1 cellular context compared by ENCODE assay signal in the genomic region with DNA sequence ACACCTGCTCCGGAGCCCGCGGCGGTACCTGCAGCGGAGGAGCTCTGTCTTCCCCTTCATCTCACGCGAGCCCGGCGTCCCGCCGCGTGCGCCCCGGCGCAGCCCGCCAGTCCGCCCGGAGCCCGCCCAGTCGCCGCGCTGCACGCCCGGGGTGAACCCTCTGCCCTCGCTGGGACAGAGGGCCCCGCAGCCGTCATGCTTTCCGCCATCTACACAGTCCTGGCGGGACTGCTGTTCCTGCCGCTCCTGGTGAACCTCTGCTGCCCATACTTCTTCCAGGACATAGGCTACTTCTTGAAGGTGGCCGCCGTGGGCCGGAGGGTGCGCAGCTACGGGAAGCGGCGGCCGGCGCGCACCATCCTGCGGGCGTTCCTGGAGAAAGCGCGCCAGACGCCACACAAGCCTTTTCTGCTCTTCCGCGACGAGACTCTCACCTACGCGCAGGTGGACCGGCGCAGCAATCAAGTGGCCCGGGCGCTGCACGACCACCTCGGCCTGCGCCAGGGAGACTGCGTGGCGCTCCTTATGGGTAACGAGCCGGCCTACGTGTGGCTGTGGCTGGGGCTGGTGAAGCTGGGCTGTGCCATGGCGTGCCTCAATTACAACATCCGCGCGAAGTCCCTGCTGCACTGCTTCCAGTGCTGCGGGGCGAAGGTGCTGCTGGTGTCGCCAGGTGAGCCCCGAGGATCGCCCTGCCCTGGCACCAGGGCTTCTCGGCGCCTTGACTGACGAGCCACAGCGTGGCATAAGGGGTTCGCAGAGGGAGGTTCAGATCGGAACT.
A peak's percentile ranks its signal among the peaks of the same experiment; 100 is the strongest.
TF ChIP-seq lines count a peak whose summit lies in the region.

No MANE protein-coding gene starts in this region.

TF ChIP-seq in HepG2, 621 proteins besides CTCF, POLR2A, EP300 and RAD21 (continued from another document and continues in another):
- TF ChIP-seq, protein P1, sequence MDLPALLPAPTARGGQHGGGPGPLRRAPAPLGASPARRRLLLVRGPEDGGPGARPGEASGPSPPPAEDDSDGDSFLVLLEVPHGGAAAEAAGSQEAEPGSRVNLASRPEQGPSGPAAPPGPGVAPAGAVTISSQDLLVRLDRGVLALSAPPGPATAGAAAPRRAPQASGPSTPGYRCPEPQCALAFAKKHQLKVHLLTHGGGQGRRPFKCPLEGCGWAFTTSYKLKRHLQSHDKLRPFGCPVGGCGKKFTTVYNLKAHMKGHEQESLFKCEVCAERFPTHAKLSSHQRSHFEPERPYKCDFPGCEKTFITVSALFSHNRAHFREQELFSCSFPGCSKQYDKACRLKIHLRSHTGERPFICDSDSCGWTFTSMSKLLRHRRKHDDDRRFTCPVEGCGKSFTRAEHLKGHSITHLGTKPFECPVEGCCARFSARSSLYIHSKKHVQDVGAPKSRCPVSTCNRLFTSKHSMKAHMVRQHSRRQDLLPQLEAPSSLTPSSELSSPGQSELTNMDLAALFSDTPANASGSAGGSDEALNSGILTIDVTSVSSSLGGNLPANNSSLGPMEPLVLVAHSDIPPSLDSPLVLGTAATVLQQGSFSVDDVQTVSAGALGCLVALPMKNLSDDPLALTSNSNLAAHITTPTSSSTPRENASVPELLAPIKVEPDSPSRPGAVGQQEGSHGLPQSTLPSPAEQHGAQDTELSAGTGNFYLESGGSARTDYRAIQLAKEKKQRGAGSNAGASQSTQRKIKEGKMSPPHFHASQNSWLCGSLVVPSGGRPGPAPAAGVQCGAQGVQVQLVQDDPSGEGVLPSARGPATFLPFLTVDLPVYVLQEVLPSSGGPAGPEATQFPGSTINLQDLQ (CRISPR knock-in tag; IDR thresholded peaks at IDR 0.05): no peak
- TF ChIP-seq SMYD3 (CRISPR knock-in tag; IDR thresholded peaks at IDR 0.05) (no peak), ZNF282 (IDR thresholded peaks at IDR 0.05; ENCODE audit: partially characterized antibody) (no peak), ZNF354B (CRISPR knock-in tag; IDR thresholded peaks at IDR 0.05) (no peak), CHD2 (IDR thresholded peaks at IDR 0.05; ENCODE audit: low read depth, low read length) (no peak), ZFX (CRISPR knock-in tag; IDR thresholded peaks at IDR 0.05; ENCODE audit: low read depth) (peak; percentile 53; the same call in 1 of the 2 replicates), ZBTB34 (CRISPR knock-in tag; IDR thresholded peaks at IDR 0.05) (0 out of 2 replicates have a peak, but pooled peaks have one; percentile 7), ZNF207 (IDR thresholded peaks at IDR 0.05; ENCODE audit: borderline replicate concordance) (no peak), ZNF614 (CRISPR knock-in tag; IDR thresholded peaks at IDR 0.05; ENCODE audit: borderline replicate concordance) (no peak), ZNF510 (CRISPR knock-in tag; IDR thresholded peaks at IDR 0.05; ENCODE audit: low read depth) (no peak), TCF7 (IDR thresholded peaks at IDR 0.05; ENCODE audit: low read depth) (no peak), HOXA9 (CRISPR knock-in tag; IDR thresholded peaks at IDR 0.05; ENCODE audit: borderline replicate concordance) (no peak), ZNF333 (CRISPR knock-in tag; IDR thresholded peaks at IDR 0.05; ENCODE audit: borderline replicate concordance) (no peak), ZNF768 (CRISPR knock-in tag; IDR thresholded peaks at IDR 0.05) (peak; percentile 51; the same call in 1 of the 2 replicates), ZKSCAN1 (IDR thresholded peaks at IDR 0.05; ENCODE audit: low read length) (no peak), GABPB1 (CRISPR knock-in tag; IDR thresholded peaks at IDR 0.05) (peak; percentile 59; the same call in 1 of the 2 replicates), ZNF589 (CRISPR knock-in tag; conservative IDR thresholded peaks at IDR 0.05) (no peak), HMGA1 (CRISPR knock-in tag; conservative IDR thresholded peaks at IDR 0.05) (no peak), ZBTB1 (CRISPR knock-in tag; IDR thresholded peaks at IDR 0.05; ENCODE audit: borderline replicate concordance) (no peak), GPN1 (CRISPR knock-in tag; IDR thresholded peaks at IDR 0.05; ENCODE audit: borderline replicate concordance) (no peak), GZF1 (CRISPR knock-in tag; IDR thresholded peaks at IDR 0.05) (no peak), BHLHE40 (IDR thresholded peaks at IDR 0.05; ENCODE audit: low read length) (no peak), BCL6 (CRISPR knock-in tag; IDR thresholded peaks at IDR 0.05) (no peak), ZNF616 (CRISPR knock-in tag; IDR thresholded peaks at IDR 0.05; ENCODE audit: low read depth) (no peak), HDAC6 (IDR thresholded peaks at IDR 0.05; ENCODE audit: low read depth, low read length) (no peak), ZNF30 (CRISPR knock-in tag; IDR thresholded peaks at IDR 0.05) (no peak)
- TF ChIP-seq, protein P2, sequence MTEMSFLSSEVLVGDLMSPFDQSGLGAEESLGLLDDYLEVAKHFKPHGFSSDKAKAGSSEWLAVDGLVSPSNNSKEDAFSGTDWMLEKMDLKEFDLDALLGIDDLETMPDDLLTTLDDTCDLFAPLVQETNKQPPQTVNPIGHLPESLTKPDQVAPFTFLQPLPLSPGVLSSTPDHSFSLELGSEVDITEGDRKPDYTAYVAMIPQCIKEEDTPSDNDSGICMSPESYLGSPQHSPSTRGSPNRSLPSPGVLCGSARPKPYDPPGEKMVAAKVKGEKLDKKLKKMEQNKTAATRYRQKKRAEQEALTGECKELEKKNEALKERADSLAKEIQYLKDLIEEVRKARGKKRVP (CRISPR knock-in tag; IDR thresholded peaks at IDR 0.05): no peak
- TF ChIP-seq, protein P3, sequence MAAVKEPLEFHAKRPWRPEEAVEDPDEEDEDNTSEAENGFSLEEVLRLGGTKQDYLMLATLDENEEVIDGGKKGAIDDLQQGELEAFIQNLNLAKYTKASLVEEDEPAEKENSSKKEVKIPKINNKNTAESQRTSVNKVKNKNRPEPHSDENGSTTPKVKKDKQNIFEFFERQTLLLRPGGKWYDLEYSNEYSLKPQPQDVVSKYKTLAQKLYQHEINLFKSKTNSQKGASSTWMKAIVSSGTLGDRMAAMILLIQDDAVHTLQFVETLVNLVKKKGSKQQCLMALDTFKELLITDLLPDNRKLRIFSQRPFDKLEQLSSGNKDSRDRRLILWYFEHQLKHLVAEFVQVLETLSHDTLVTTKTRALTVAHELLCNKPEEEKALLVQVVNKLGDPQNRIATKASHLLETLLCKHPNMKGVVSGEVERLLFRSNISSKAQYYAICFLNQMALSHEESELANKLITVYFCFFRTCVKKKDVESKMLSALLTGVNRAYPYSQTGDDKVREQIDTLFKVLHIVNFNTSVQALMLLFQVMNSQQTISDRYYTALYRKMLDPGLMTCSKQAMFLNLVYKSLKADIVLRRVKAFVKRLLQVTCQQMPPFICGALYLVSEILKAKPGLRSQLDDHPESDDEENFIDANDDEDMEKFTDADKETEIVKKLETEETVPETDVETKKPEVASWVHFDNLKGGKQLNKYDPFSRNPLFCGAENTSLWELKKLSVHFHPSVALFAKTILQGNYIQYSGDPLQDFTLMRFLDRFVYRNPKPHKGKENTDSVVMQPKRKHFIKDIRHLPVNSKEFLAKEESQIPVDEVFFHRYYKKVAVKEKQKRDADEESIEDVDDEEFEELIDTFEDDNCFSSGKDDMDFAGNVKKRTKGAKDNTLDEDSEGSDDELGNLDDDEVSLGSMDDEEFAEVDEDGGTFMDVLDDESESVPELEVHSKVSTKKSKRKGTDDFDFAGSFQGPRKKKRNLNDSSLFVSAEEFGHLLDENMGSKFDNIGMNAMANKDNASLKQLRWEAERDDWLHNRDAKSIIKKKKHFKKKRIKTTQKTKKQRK (IDR thresholded peaks at IDR 0.05; ENCODE audit: low read length): no peak
- TF ChIP-seq, protein P4, sequence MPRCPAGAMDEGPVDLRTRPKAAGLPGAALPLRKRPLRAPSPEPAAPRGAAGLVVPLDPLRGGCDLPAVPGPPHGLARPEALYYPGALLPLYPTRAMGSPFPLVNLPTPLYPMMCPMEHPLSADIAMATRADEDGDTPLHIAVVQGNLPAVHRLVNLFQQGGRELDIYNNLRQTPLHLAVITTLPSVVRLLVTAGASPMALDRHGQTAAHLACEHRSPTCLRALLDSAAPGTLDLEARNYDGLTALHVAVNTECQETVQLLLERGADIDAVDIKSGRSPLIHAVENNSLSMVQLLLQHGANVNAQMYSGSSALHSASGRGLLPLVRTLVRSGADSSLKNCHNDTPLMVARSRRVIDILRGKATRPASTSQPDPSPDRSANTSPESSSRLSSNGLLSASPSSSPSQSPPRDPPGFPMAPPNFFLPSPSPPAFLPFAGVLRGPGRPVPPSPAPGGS (CRISPR knock-in tag; IDR thresholded peaks at IDR 0.05): peak; percentile 91; the same call in 1 of the 2 replicates
- TF ChIP-seq, protein P5, sequence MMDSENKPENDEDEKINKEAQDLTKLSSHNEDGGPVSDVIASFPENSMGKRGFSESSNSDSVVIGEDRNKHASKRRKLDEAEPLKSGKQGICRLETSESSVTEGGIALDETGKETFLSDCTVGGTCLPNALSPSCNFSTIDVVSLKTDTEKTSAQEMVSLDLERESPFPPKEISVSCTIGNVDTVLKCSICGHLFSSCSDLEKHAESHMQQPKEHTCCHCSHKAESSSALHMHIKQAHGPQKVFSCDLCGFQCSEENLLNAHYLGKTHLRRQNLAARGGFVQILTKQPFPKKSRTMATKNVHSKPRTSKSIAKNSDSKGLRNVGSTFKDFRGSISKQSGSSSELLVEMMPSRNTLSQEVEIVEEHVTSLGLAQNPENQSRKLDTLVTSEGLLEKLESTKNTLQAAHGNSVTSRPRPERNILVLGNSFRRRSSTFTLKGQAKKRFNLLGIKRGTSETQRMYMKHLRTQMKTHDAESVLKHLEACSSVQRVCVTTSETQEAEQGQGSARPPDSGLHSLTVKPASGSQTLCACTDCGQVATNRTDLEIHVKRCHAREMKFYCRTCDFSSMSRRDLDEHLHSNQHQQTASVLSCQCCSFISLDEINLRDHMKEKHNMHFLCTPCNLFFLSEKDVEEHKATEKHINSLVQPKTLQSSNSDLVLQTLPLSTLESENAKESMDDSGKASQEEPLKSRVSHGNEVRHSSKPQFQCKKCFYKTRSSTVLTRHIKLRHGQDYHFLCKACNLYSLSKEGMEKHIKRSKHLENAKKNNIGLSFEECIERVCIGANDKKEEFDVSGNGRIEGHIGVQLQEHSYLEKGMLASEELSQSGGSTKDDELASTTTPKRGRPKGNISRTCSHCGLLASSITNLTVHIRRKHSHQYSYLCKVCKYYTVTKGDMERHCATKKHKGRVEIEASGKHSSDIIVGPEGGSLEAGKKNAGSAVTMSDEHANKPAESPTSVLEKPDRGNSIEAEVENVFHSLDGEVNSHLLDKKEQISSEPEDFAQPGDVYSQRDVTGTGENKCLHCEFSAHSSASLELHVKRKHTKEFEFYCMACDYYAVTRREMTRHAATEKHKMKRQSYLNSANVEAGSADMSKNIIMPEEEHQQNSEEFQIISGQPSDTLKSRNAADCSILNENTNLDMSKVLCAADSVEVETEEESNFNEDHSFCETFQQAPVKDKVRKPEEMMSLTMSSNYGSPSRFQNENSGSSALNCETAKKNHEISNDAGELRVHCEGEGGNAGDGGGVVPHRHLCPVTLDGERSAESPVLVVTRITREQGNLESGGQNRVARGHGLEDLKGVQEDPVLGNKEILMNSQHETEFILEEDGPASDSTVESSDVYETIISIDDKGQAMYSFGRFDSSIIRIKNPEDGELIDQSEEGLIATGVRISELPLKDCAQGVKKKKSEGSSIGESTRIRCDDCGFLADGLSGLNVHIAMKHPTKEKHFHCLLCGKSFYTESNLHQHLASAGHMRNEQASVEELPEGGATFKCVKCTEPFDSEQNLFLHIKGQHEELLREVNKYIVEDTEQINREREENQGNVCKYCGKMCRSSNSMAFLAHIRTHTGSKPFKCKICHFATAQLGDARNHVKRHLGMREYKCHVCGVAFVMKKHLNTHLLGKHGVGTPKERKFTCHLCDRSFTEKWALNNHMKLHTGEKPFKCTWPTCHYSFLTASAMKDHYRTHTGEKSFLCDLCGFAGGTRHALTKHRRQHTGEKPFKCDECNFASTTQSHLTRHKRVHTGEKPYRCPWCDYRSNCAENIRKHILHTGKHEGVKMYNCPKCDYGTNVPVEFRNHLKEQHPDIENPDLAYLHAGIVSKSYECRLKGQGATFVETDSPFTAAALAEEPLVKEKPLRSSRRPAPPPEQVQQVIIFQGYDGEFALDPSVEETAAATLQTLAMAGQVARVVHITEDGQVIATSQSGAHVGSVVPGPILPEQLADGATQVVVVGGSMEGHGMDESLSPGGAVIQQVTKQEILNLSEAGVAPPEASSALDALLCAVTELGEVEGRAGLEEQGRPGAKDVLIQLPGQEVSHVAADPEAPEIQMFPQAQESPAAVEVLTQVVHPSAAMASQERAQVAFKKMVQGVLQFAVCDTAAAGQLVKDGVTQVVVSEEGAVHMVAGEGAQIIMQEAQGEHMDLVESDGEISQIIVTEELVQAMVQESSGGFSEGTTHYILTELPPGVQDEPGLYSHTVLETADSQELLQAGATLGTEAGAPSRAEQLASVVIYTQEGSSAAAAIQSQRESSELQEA (CRISPR knock-in tag; IDR thresholded peaks at IDR 0.05; ENCODE audit: not compliant biosample characterization): no peak
- TF ChIP-seq, protein P6, sequence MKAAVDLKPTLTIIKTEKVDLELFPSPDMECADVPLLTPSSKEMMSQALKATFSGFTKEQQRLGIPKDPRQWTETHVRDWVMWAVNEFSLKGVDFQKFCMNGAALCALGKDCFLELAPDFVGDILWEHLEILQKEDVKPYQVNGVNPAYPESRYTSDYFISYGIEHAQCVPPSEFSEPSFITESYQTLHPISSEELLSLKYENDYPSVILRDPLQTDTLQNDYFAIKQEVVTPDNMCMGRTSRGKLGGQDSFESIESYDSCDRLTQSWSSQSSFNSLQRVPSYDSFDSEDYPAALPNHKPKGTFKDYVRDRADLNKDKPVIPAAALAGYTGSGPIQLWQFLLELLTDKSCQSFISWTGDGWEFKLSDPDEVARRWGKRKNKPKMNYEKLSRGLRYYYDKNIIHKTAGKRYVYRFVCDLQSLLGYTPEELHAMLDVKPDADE (CRISPR knock-in tag; IDR thresholded peaks at IDR 0.05): no peak
- TF ChIP-seq, protein P7, sequence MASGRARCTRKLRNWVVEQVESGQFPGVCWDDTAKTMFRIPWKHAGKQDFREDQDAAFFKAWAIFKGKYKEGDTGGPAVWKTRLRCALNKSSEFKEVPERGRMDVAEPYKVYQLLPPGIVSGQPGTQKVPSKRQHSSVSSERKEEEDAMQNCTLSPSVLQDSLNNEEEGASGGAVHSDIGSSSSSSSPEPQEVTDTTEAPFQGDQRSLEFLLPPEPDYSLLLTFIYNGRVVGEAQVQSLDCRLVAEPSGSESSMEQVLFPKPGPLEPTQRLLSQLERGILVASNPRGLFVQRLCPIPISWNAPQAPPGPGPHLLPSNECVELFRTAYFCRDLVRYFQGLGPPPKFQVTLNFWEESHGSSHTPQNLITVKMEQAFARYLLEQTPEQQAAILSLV (CRISPR knock-in tag; IDR thresholded peaks at IDR 0.05; ENCODE audit: borderline replicate concordance): no peak
